14 cellular contexts compared by ENCODE assay signal in the genomic region with DNA sequence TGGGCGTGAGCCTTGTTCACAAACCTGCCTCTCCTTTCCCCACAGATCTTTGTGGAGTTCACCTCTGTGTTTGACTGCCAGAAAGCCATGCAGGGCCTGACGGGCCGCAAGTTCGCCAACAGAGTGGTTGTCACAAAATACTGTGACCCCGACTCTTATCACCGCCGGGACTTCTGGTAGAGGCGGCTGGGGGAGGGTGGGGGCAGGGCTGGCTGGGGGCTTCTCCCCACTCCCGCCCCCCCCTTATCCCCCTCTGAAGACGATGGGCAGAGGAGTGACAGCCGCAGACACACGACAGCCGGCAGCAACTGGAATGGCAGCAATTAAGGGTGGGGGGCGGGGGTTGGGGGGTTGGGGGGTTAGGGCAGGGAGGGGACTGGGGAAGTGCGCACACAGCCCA. TPM values are rescaled to one million over a fixed set of nuclear protein-coding genes. Genes with fewer than 3 reads are reported as not detected.
DNase-seq lines count a peak whose midpoint lies in the region; ATAC-seq, FAIRE-seq and TF ChIP-seq lines count a peak whose summit lies in the region.
"Had no signal": no experiment of that assay in that cellular context is flagged by ENCODE, and none has a peak within 500 bp of the region (broad histone marks: within the 10 kb centered on the region; RNA-seq: fewer than 3 reads in every experiment).

No MANE protein-coding gene starts in this region.

- peaks cover 45% of the 10 kb centered on the region for H3K36me3 ChIP-seq in CD4-positive, CD25-positive, alpha-beta regulatory T cell (ENCODE audit: control insufficient read depth, insufficient read depth, low read length)

- H3K4me3 Mint-ChIP-seq in CD4-positive, CD25-positive, alpha-beta regulatory T cell: peak overlapping the region; percentile 47 to 76 (median 56)
- H3K4me3 Mint-ChIP-seq in HFFc6 (peak overlapping the region; percentile 11; the same call in 1 of the 2 replicates), mesothelial cell of epicardium (peak overlapping the region; percentile 49)

- H3K9me3 Mint-ChIP-seq in CD4-positive, CD25-positive, alpha-beta regulatory T cell: peaks cover 0 to 3% (median 0%) of the 10 kb centered on the region in 7 donors
- H3K9me3 Mint-ChIP-seq in HFFc6 (no peaks in the 10 kb centered on the region), mesothelial cell of epicardium (no peaks in the 10 kb centered on the region)
- H3K9me3 Mint-ChIP-seq in activated naive CD4-positive, alpha-beta T cell treated with anti-CD3 and anti-CD28 coated beads, Interleukin-2, amount 50 U/mL, for 72 hours: no peaks in the 10 kb centered on the region

- H3K27ac ChIP-seq in CD4-positive, CD25-positive, alpha-beta regulatory T cell (ENCODE audit: insufficient read depth, low read length, poor library complexity, severe bottlenecking): peak overlapping the region; percentile 85

- peaks cover 45% of the 10 kb centered on the region for H3K4me1 ChIP-seq in CD4-positive, CD25-positive, alpha-beta regulatory T cell (ENCODE audit: control insufficient read depth, insufficient read depth, low read length, poor library complexity, severe bottlenecking)

- DNase-seq in CD4-positive, CD25-positive, alpha-beta regulatory T cell: no peak
- DNase-seq in HFFc6 (no peak), mesothelial cell of epicardium (ENCODE audit: low spot score in 2 of 2, unreplicated experiment in 2 of 2) (no peak), NCI-H774 (lab: John Stamatoyannopoulos, UW) (no peak), urothelium cell line (ENCODE audit: low spot score) (no peak), inferior parietal cortex (ENCODE audit: extremely low spot score) (no peak)
- DNase-seq in activated naive CD4-positive, alpha-beta T cell treated with anti-CD3 and anti-CD28 coated beads, Interleukin-2, amount 50 U/mL, for 72 hours (ENCODE audit: low spot score in 2 of 2): no peak
- DNase-seq: adrenal gland, DMS79, kidney glomerular epithelial cell, NCI-H526 treated with DMSO at 0.1 percent for 48 hours had no signal

- no peaks in the 10 kb centered on the region for H3K27me3 ChIP-seq in CD4-positive, CD25-positive, alpha-beta regulatory T cell (ENCODE audit: control insufficient read depth, insufficient read depth, low read length)
- H3K27me3 ChIP-seq: adrenal gland had no signal

- no peak for ATAC-seq in CD4-positive, CD25-positive, alpha-beta regulatory T cell (ENCODE audit: low read depth in 2 of 2)
- no peak for ATAC-seq in activated naive CD4-positive, alpha-beta T cell treated with anti-CD3 and anti-CD28 coated beads, Interleukin-2, amount 50 U/mL, for 72 hours
- no peak for ATAC-seq in GM18909 (IDR thresholded peaks at IDR 0.05; ENCODE audit: poor library complexity, unreplicated experiment)

- H3K9me3 ChIP-seq in CD4-positive, CD25-positive, alpha-beta regulatory T cell (ENCODE audit: control insufficient read depth in 2 of 2, low read length in 2 of 2): no peaks in the 10 kb centered on the region
- H3K9me3 ChIP-seq: adrenal gland, prostate gland had no signal

- FAIRE-seq in urothelium cell line (lab: Jason Lieb, UNC): no peak
- FAIRE-seq: TTC549 had no signal

- H3K27ac Mint-ChIP-seq in CD4-positive, CD25-positive, alpha-beta regulatory T cell: peak overlapping the region in 2 of 3 donors; percentile 42 to 71
- peak overlapping the region; percentile 68 for H3K27ac Mint-ChIP-seq in HFFc6
- peak overlapping the region; percentile 17 to 79 for H3K27ac Mint-ChIP-seq in activated naive CD4-positive, alpha-beta T cell treated with anti-CD3 and anti-CD28 coated beads, Interleukin-2, amount 50 U/mL, for 72 hours
- peak overlapping the region; percentile 84 for H3K27ac Mint-ChIP-seq in mesothelial cell of epicardium

- no peaks in the 10 kb centered on the region for H3K27me3 Mint-ChIP-seq in CD4-positive, CD25-positive, alpha-beta regulatory T cell
- peaks cover 7% of the 10 kb centered on the region for H3K27me3 Mint-ChIP-seq in HFFc6 (ENCODE audit: insufficient read depth)
- H3K27me3 Mint-ChIP-seq in mesothelial cell of epicardium (ENCODE audit: low read depth): no peaks in the 10 kb centered on the region

- H3K4me1 Mint-ChIP-seq in CD4-positive, CD25-positive, alpha-beta regulatory T cell: peaks cover 19 to 66% (median 29%) of the 10 kb centered on the region in 4 donors
- H3K4me1 Mint-ChIP-seq in HFFc6 (ENCODE audit: low read depth): peaks cover 65% of the 10 kb centered on the region
- peaks cover 34% of the 10 kb centered on the region for H3K4me1 Mint-ChIP-seq in mesothelial cell of epicardium

- peaks cover 19% of the 10 kb centered on the region for H3K36me3 Mint-ChIP-seq in CD4-positive, CD25-positive, alpha-beta regulatory T cell
- H3K36me3 Mint-ChIP-seq in HFFc6 (ENCODE audit: low read depth) (peaks cover 26% of the 10 kb centered on the region), mesothelial cell of epicardium (peaks cover 6% of the 10 kb centered on the region)
- peaks cover 21 to 24% of the 10 kb centered on the region in 2 donors for H3K36me3 Mint-ChIP-seq in activated naive CD4-positive, alpha-beta T cell treated with anti-CD3 and anti-CD28 coated beads, Interleukin-2, amount 50 U/mL, for 72 hours

- TF ChIP-seq CTCF in HFFc6 (IDR thresholded peaks at IDR 0.05) (no peak), mesothelial cell of epicardium (IDR thresholded peaks at IDR 0.05; ENCODE audit: unreplicated experiment) (no peak)

- H3K4me3 ChIP-seq in CD4-positive, CD25-positive, alpha-beta regulatory T cell (ENCODE audit: low read depth, low read length): no peak overlapping the region

RNA-seq across cellular contexts. Expression of a gene that starts 1.1 kb away (rescaled TPM):
- 46.1 TPM for total RNA-seq in CD4-positive, CD25-positive, alpha-beta regulatory T cell
- 1 to 10 TPM; 6.3 to 8.3 (median 7.6) TPM for polyA plus RNA-seq in CD4-positive, CD25-positive, alpha-beta regulatory T cell
- 100 to 1,000 TPM; 176 to 191 (median 185) TPM for total RNA-seq in HFFc6 (2021; fragmentation: NEBNext Ultra II Directional; extraction: Animal tissue kit (Norgen Biotek cat#: 25700))
- total RNA-seq in activated naive CD4-positive, alpha-beta T cell treated with anti-CD3 and anti-CD28 coated beads, Interleukin-2, amount 50 U/mL, for 72 hours: 10 to 100 TPM; 23.1 to 46.4 TPM
- total RNA-seq in mesothelial cell of epicardium: 99.6 to 104 TPM (median 102 TPM) in 3 replicates

RNA-seq across cellular contexts. Expression of a gene that starts 19.1 kb away (rescaled TPM):
- 283 TPM for total RNA-seq in CD4-positive, CD25-positive, alpha-beta regulatory T cell
- 1 to 10 TPM; 7.2 to 9.3 (median 8.2) TPM for polyA plus RNA-seq in CD4-positive, CD25-positive, alpha-beta regulatory T cell
- 100 to 1,000 TPM; 212 to 241 (median 226) TPM for total RNA-seq in HFFc6 (2021; fragmentation: NEBNext Ultra II Directional; extraction: Animal tissue kit (Norgen Biotek cat#: 25700))
- total RNA-seq in activated naive CD4-positive, alpha-beta T cell treated with anti-CD3 and anti-CD28 coated beads, Interleukin-2, amount 50 U/mL, for 72 hours: 100 to 1,000 TPM; 270 to 312 TPM
- 226 to 245 TPM (median 230 TPM) in 3 replicates for total RNA-seq in mesothelial cell of epicardium

RNA-seq across cellular contexts. Expression of a gene that starts 25.9 kb away (rescaled TPM):
- 0.99 TPM for total RNA-seq in CD4-positive, CD25-positive, alpha-beta regulatory T cell
- 1 to 10 TPM in 1 of 4 donors, under 1 TPM in 3; 0.22 to 1.0 (median 0.51) TPM for polyA plus RNA-seq in CD4-positive, CD25-positive, alpha-beta regulatory T cell
- total RNA-seq in HFFc6 (2021; fragmentation: NEBNext Ultra II Directional; extraction: Animal tissue kit (Norgen Biotek cat#: 25700)): 10 to 100 TPM; 12.9 to 17.4 (median 14.0) TPM
- total RNA-seq in activated naive CD4-positive, alpha-beta T cell treated with anti-CD3 and anti-CD28 coated beads, Interleukin-2, amount 50 U/mL, for 72 hours: 10 to 100 TPM in 1 of 2 donors, 1 to 10 TPM in 1; 2.9 to 13.6 TPM
- 20.8 to 24.0 TPM (median 23.6 TPM) in 3 replicates for total RNA-seq in mesothelial cell of epicardium

RNA-seq across cellular contexts. Expression of a gene that starts 30.4 kb away (rescaled TPM):
- total RNA-seq in CD4-positive, CD25-positive, alpha-beta regulatory T cell: 23.7 TPM
- polyA plus RNA-seq in CD4-positive, CD25-positive, alpha-beta regulatory T cell: 10 to 100 TPM; 26.5 to 36.6 (median 35.1) TPM
- total RNA-seq in HFFc6 (2021; fragmentation: NEBNext Ultra II Directional; extraction: Animal tissue kit (Norgen Biotek cat#: 25700)): 10 to 100 TPM; 20.1 to 25.8 (median 21.9) TPM
- total RNA-seq in activated naive CD4-positive, alpha-beta T cell treated with anti-CD3 and anti-CD28 coated beads, Interleukin-2, amount 50 U/mL, for 72 hours: 10 to 100 TPM; 39.9 to 40.0 TPM
- 42.6 to 47.0 TPM (median 46.9 TPM) in 3 replicates for total RNA-seq in mesothelial cell of epicardium

RNA-seq across cellular contexts. Expression of a gene that starts 33.1 kb away (rescaled TPM):
- 30.8 TPM for total RNA-seq in CD4-positive, CD25-positive, alpha-beta regulatory T cell
- polyA plus RNA-seq in CD4-positive, CD25-positive, alpha-beta regulatory T cell: 10 to 100 TPM; 14.3 to 18.9 (median 16.0) TPM
- total RNA-seq in HFFc6 (2021; fragmentation: NEBNext Ultra II Directional; extraction: Animal tissue kit (Norgen Biotek cat#: 25700)): 10 to 100 TPM; 51.0 to 60.5 (median 57.7) TPM
- 10 to 100 TPM; 18.2 to 33.9 TPM for total RNA-seq in activated naive CD4-positive, alpha-beta T cell treated with anti-CD3 and anti-CD28 coated beads, Interleukin-2, amount 50 U/mL, for 72 hours
- 49.6 to 53.9 TPM (median 50.9 TPM) in 3 replicates for total RNA-seq in mesothelial cell of epicardium
